Comparison of ENCODE assay signal across 28 cellular contexts in the genomic region with DNA sequence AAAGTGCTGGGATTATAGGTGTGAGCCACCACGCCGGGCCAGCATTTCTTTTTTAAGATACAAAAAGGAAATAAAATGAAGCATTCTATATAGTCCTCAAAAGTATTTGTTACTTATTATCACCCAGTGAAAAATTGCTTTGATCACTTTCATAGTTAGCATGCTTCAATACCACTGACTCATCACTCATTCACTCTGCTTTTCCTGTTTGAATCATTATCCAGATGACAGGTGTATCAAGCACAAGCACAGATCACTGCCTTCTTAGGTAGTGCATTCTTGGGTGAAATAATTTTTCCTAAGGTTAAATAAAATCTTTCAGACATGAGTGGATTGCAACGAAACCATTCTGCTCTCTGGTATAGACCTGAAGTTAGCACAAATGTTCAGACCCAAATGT. TPM values are rescaled to one million over a fixed set of nuclear protein-coding genes. Genes with fewer than 3 reads are reported as not detected.
DNase-seq lines count a peak whose midpoint lies in the region; ATAC-seq, FAIRE-seq and TF ChIP-seq lines count a peak whose summit lies in the region.
"Had no signal": no experiment of that assay in that cellular context is flagged by ENCODE, and none has a peak within 500 bp of the region (broad histone marks: within the 10 kb centered on the region; RNA-seq: fewer than 3 reads in every experiment).

No MANE protein-coding gene starts in this region.

- no peak overlapping the region for H3K4me3 Mint-ChIP-seq in activated T-helper 17 cell treated with anti-CD3 and anti-CD28 coated beads, Interleukin-2, amount 50 U/mL, for 72 hours
- no peak overlapping the region for H3K4me3 Mint-ChIP-seq in HFFc6
- H3K4me3 Mint-ChIP-seq: activated CD8-positive, alpha-beta T cell treated with anti-CD3 and anti-CD28 coated beads, Interleukin-2, amount 10 ng/mL, durations not matched to agents 7 days and 5 days had no signal

- FAIRE-seq in keratinocyte (lab: Jason Lieb, UNC): peak; percentile 72
- FAIRE-seq: GM12892, small intestine had no signal

- peak; percentile 81 for ATAC-seq in activated T-helper 17 cell treated with anti-CD3 and anti-CD28 coated beads, Interleukin-2, amount 50 U/mL, for 72 hours (replicated peaks)
- ATAC-seq: activated CD8-positive, alpha-beta T cell treated with anti-CD3 and anti-CD28 coated beads, Interleukin-2, amount 10 ng/mL, durations not matched to agents 7 days and 5 days had no signal

- no peaks in the 10 kb centered on the region for H4K20me1 ChIP-seq in keratinocyte (ENCODE audit: control insufficient read depth, extremely low read depth, insufficient read depth, low read length)

- no peaks in the 10 kb centered on the region for H3K36me3 ChIP-seq in keratinocyte (ENCODE audit: control insufficient read depth in 2 of 2, extremely low read depth in 1 of 2, insufficient read depth in 2 of 2, low read length in 2 of 2)
- H3K36me3 ChIP-seq in suprapubic skin: no peaks in the 10 kb centered on the region
- H3K36me3 ChIP-seq: cardiac muscle cell, HAP-1, MG63, SJSA1 had no signal

- TF ChIP-seq POLR2A in suprapubic skin (IDR thresholded peaks at IDR 0.05): no peak

- no peak overlapping the region for H3K27ac Mint-ChIP-seq in activated T-helper 17 cell treated with anti-CD3 and anti-CD28 coated beads, Interleukin-2, amount 50 U/mL, for 72 hours
- no peak overlapping the region for H3K27ac Mint-ChIP-seq in HFFc6
- H3K27ac Mint-ChIP-seq: activated CD8-positive, alpha-beta T cell treated with anti-CD3 and anti-CD28 coated beads, Interleukin-2, amount 10 ng/mL, durations not matched to agents 7 days and 5 days had no signal

- no peaks in the 10 kb centered on the region for H3K9me3 Mint-ChIP-seq in activated T-helper 17 cell treated with anti-CD3 and anti-CD28 coated beads, Interleukin-2, amount 50 U/mL, for 72 hours
- H3K9me3 Mint-ChIP-seq in HFFc6: no peaks in the 10 kb centered on the region

- peak; percentile 29 for DNase-seq in 8988T
- peak; percentile 38 for DNase-seq in HPDE6-E6E7 (ENCODE audit: extremely low spot score)
- no peak for DNase-seq in keratinocyte (ENCODE audit: low read depth, low spot score)
- no peak for DNase-seq in HK-2 (ENCODE audit: unreplicated experiment)
- no peak for DNase-seq in T-helper 9 cell
- no peak for DNase-seq in HFFc6
- no peak for DNase-seq in suprapubic skin (ENCODE audit: low spot score in 2 of 2)
- DNase-seq: activated CD4-positive, CD25-positive, alpha-beta regulatory T cell treated with anti-CD3 and anti-CD28 coated beads, Interleukin-2, amount 50 U/mL, for 72 hours; activated CD8-positive, alpha-beta T cell treated with anti-CD3 and anti-CD28 coated beads, Interleukin-2, amount 10 ng/mL, durations not matched to agents 7 days and 5 days; activated naive CD4-positive, alpha-beta T cell treated with Interleukin-2 at 50 U/mL for 16 hours; activated T-cell treated with anti-CD3 and anti-CD28 coated beads for 4 hours; amniotic stem cell; COR-L47; cortex of kidney; head of caudate nucleus; IMR-90; mesendoderm; MG63; NCI-H2081; NCI-H446; small intestine; stimulated activated CD4-positive, alpha-beta T cell treated with anti-CD3 and anti-CD28 coated beads, Interleukin-2, amount 100 ng/mL, for 24 hours had no signal

- peaks cover 8% of the 10 kb centered on the region for H3K27me3 Mint-ChIP-seq in activated T-helper 17 cell treated with anti-CD3 and anti-CD28 coated beads, Interleukin-2, amount 50 U/mL, for 72 hours
- H3K27me3 Mint-ChIP-seq in HFFc6 (ENCODE audit: insufficient read depth): no peaks in the 10 kb centered on the region; the same call in none of the 2 replicates

- no peaks in the 10 kb centered on the region for H3K36me3 Mint-ChIP-seq in activated T-helper 17 cell treated with anti-CD3 and anti-CD28 coated beads, Interleukin-2, amount 50 U/mL, for 72 hours (ENCODE audit: low read depth)
- H3K36me3 Mint-ChIP-seq in HFFc6 (ENCODE audit: low read depth): no peaks in the 10 kb centered on the region

- no peak overlapping the region for H2AFZ ChIP-seq in keratinocyte (ENCODE audit: control insufficient read depth, low read length)

- H3K9me1 ChIP-seq in keratinocyte (ENCODE audit: control insufficient read depth, extremely low read depth, insufficient read depth, low read length): no peaks in the 10 kb centered on the region

- dilution Hi-C loops in keratinocyte (cut with MboI; ENCODE audit: extremely low pct_ligation_motif_present, low sequenced_read_pairs): no loop called here

- H3K9ac ChIP-seq in keratinocyte (ENCODE audit: control insufficient read depth, extremely low read depth, insufficient read depth, low read length): no peak overlapping the region

- TF ChIP-seq EP300 in suprapubic skin (IDR thresholded peaks at IDR 0.05): no peak

- H3K9me3 ChIP-seq in keratinocyte (ENCODE audit: control insufficient read depth, low read depth, low read length) (no peaks in the 10 kb centered on the region), suprapubic skin (no peaks in the 10 kb centered on the region)
- H3K9me3 ChIP-seq: HAP-1, MG63, SJSA1 had no signal

- H3K27ac ChIP-seq in keratinocyte (ENCODE audit: control insufficient read depth, insufficient read depth, low read length): no peak overlapping the region
- H3K27ac ChIP-seq in suprapubic skin: no peak overlapping the region
- H3K27ac ChIP-seq: cardiac muscle cell, HL-60, SJSA1 had no signal

- H3K4me1 ChIP-seq in keratinocyte (ENCODE audit: control insufficient read depth, extremely low read depth, insufficient read depth, low read length) (peaks cover 4% of the 10 kb centered on the region), suprapubic skin (no peaks in the 10 kb centered on the region)
- H3K4me1 ChIP-seq: HAP-1, SJSA1 had no signal

- no peaks in the 10 kb centered on the region for H3K4me1 Mint-ChIP-seq in activated T-helper 17 cell treated with anti-CD3 and anti-CD28 coated beads, Interleukin-2, amount 50 U/mL, for 72 hours
- H3K4me1 Mint-ChIP-seq in HFFc6 (ENCODE audit: low read depth): no peaks in the 10 kb centered on the region

- H3K79me2 ChIP-seq in keratinocyte (ENCODE audit: control insufficient read depth, insufficient read depth, low read length): no peaks in the 10 kb centered on the region

- H3K4me2 ChIP-seq in keratinocyte (ENCODE audit: control insufficient read depth, extremely low read depth, insufficient read depth, low read depth, low read length): no peak overlapping the region

- no peak overlapping the region for H3K4me3 ChIP-seq in keratinocyte (ENCODE audit: control insufficient read depth in 2 of 3, extremely low read depth in 1 of 3, insufficient read depth in 2 of 3, low read depth in 1 of 3, low read length in 3 of 3)
- no peak overlapping the region for H3K4me3 ChIP-seq in suprapubic skin
- H3K4me3 ChIP-seq: cardiac muscle cell, HAP-1, MG63, SJSA1 had no signal

- no peak for TF ChIP-seq CTCF in keratinocyte (optimal IDR thresholded peaks at IDR 0.05 in 1 of 3, IDR thresholded peaks at IDR 0.05 in 1 of 3, conservative IDR thresholded peaks at IDR 0.05 in 1 of 3; ENCODE audit: extremely low read depth in 1 of 3, insufficient read depth in 2 of 3, low read length in 3 of 3)
- no peak for TF ChIP-seq CTCF in HFFc6 (IDR thresholded peaks at IDR 0.05)
- TF ChIP-seq CTCF in suprapubic skin (IDR thresholded peaks at IDR 0.05): no peak

- 72% methylated on average over 3 of the region's 3 CpGs for WGBS in suprapubic skin

- no peaks in the 10 kb centered on the region for H3K27me3 ChIP-seq in keratinocyte (ENCODE audit: control insufficient read depth, extremely low read depth, insufficient read depth, low read length)
- H3K27me3 ChIP-seq in suprapubic skin: no peaks in the 10 kb centered on the region
- H3K27me3 ChIP-seq: cardiac muscle cell, SJSA1 had no signal

RNA-seq across cellular contexts. Expression of a gene that starts 35.8 kb away (rescaled TPM):
- 10 to 100 TPM; 27.9 to 36.0 TPM for total RNA-seq in activated T-helper 17 cell treated with anti-CD3 and anti-CD28 coated beads, Interleukin-2, amount 50 U/mL, for 72 hours
- polyA plus RNA-seq in keratinocyte: 27.6 to 40.2 TPM (median 35.5 TPM) in 3 replicates
- polyA plus RNA-seq in keratinocyte (2011; ENCODE audit: low read depth): 131 TPM
- polyA plus RNA-seq in keratinocyte (2011; cell fraction: cytosol; rRNA removed): 25.7 and 46.8 TPM in 2 replicates
- polyA plus RNA-seq in keratinocyte (2011; cell fraction: nucleus; rRNA removed): 38.7 and 45.4 TPM in 2 replicates
- 29.3 and 37.2 TPM in 2 replicates for polyA plus RNA-seq in keratinocyte (2012; ENCODE audit: low replicate concordance)
- 13.2 to 44.1 TPM (median 27.3 TPM) in 3 replicates for polyA minus RNA-seq in keratinocyte
- 13.8 TPM for polyA minus RNA-seq in keratinocyte (2011; cell fraction: cytosol; rRNA and poly(A)+ RNA removed)
- 17.5 and 25.0 TPM in 2 replicates for polyA minus RNA-seq in keratinocyte (2011; cell fraction: nucleus; rRNA and poly(A)+ RNA removed)
- 10 to 100 TPM; 54.3 to 67.1 (median 58.6) TPM for total RNA-seq in HFFc6 (2021; fragmentation: NEBNext Ultra II Directional; extraction: Animal tissue kit (Norgen Biotek cat#: 25700))
- total RNA-seq in suprapubic skin: 10 to 100 TPM; 25.7 to 51.0 (median 35.7) TPM

RNA-seq across cellular contexts. Expression of a gene that starts 50.3 kb away (rescaled TPM):
- under 1 TPM; 0.34 to 0.76 TPM for total RNA-seq in activated T-helper 17 cell treated with anti-CD3 and anti-CD28 coated beads, Interleukin-2, amount 50 U/mL, for 72 hours
- 0.60 to 1.1 TPM (median 0.80 TPM) in 3 replicates for polyA plus RNA-seq in keratinocyte
- not detected for polyA plus RNA-seq in keratinocyte (2011; ENCODE audit: low read depth)
- polyA plus RNA-seq in keratinocyte (2011; cell fraction: cytosol; rRNA removed): 0.71 and 1.3 TPM in 2 replicates
- polyA plus RNA-seq in keratinocyte (2011; cell fraction: nucleus; rRNA removed): 0.88 and 1.4 TPM in 2 replicates
- polyA plus RNA-seq in keratinocyte (2012; ENCODE audit: low replicate concordance): 0.36 and 0.58 TPM in 2 replicates
- polyA minus RNA-seq in keratinocyte: 0.58 to 1.0 TPM (median 0.89 TPM) in 3 replicates
- polyA minus RNA-seq in keratinocyte (2011; cell fraction: cytosol; rRNA and poly(A)+ RNA removed): not detected
- 0.32 TPM in 1 of 2 replicates, not detected in the other for polyA minus RNA-seq in keratinocyte (2011; cell fraction: nucleus; rRNA and poly(A)+ RNA removed)
- not detected for total RNA-seq in HFFc6 (2021; fragmentation: NEBNext Ultra II Directional; extraction: Animal tissue kit (Norgen Biotek cat#: 25700))
- under 1 TPM in 2 of 4 donors, not detected in 2; 0.38 to 0.65 TPM for total RNA-seq in suprapubic skin
- total RNA-seq: IMR-90 had no signal

Comparison
In these comparisons a context has a peak if more than half of its experiments do, and no peak if none do; other contexts are left out.
1. DNase-seq: peak in 8988T (single experiment) and HPDE6-E6E7 (single experiment); none in keratinocyte (single experiment), HK-2 (single experiment), T-helper 9 cell (single experiment), HFFc6 (single experiment) and suprapubic skin (0 of 2).